In genomic region chr15:20261321-20262280, GRCh38 we compare ENCODE assay signal across 8 cellular contexts.
DNase-seq lines count a peak whose midpoint lies in the region; ATAC-seq and TF ChIP-seq lines count a peak whose summit lies in the region.
"Not testable (repeated sequence)": the region's sequence is repeated elsewhere in the genome, so short reads cannot be mapped to it uniquely, and the experiment has no call there.

No MANE protein-coding gene starts in this region.

- intact Hi-C loops in body of pancreas (cut with DNase I); left cardiac atrium (cut with DNase I); lower lobe of right lung (cut with DNase I): not testable (repeated sequence)

- DNase-seq in Daoy (ENCODE audit: low read depth), result peak; percentile 45
- peak; percentile 34 for DNase-seq in NCI-H226
- peak in 1 of 4 donors; percentile 41 for DNase-seq in body of pancreas
- DNase-seq in left cardiac atrium; lower lobe of right lung; stimulated activated effector memory CD8-positive, alpha-beta T cell treated with anti-CD3 and anti-CD28 coated beads, Interleukin-12 subunit alpha, Interleukin-12 subunit beta, amount 100 ng/mL, for 72 hours (ENCODE audit: low spot score in 2 of 2): not testable (repeated sequence)
- peak; percentile 96 for DNase-seq in kidney tubule cell (ENCODE audit: low spot score)

- ATAC-seq in body of pancreas, result peak; percentile 78
- ATAC-seq in esophagus mucosa, result peak; percentile 19
- peak; percentile 18 to 27 for ATAC-seq in left cardiac atrium
- ATAC-seq in lower lobe of right lung, result peak; percentile 15 to 38
- peak; percentile 16 for ATAC-seq in stimulated activated effector memory CD8-positive, alpha-beta T cell treated with anti-CD3 and anti-CD28 coated beads, Interleukin-12 subunit alpha, Interleukin-12 subunit beta, amount 100 ng/mL, for 72 hours

- peak overlapping the region in 2 of 4 donors; percentile 34 to 40 for H3K27ac ChIP-seq in body of pancreas
- not testable (repeated sequence) for H3K27ac ChIP-seq in lower lobe of right lung

- H3K27ac Mint-ChIP-seq in stimulated activated effector memory CD8-positive, alpha-beta T cell treated with anti-CD3 and anti-CD28 coated beads, Interleukin-12 subunit alpha, Interleukin-12 subunit beta, amount 100 ng/mL, for 72 hours, result not testable (repeated sequence)

- not testable (repeated sequence) for H3K4me3 ChIP-seq in body of pancreas, lower lobe of right lung

- not testable (repeated sequence) for H3K4me1 Mint-ChIP-seq in stimulated activated effector memory CD8-positive, alpha-beta T cell treated with anti-CD3 and anti-CD28 coated beads, Interleukin-12 subunit alpha, Interleukin-12 subunit beta, amount 100 ng/mL, for 72 hours

- H3K36me3 Mint-ChIP-seq in stimulated activated effector memory CD8-positive, alpha-beta T cell treated with anti-CD3 and anti-CD28 coated beads, Interleukin-12 subunit alpha, Interleukin-12 subunit beta, amount 100 ng/mL, for 72 hours, result not testable (repeated sequence)

- not testable (repeated sequence) for H3K4me1 ChIP-seq in body of pancreas, lower lobe of right lung

- not testable (repeated sequence) for TF ChIP-seq CTCF in body of pancreas (IDR thresholded peaks at IDR 0.05); lower lobe of right lung (IDR thresholded peaks at IDR 0.05)

- WGBS in body of pancreas, 2 donors, result 47 to 62% methylated on average over 16 of the region's 16 CpGs

- H3K27me3 ChIP-seq in body of pancreas; lower lobe of right lung (ENCODE audit: low read depth): not testable (repeated sequence)

- not testable (repeated sequence) for H3K9me3 Mint-ChIP-seq in stimulated activated effector memory CD8-positive, alpha-beta T cell treated with anti-CD3 and anti-CD28 coated beads, Interleukin-12 subunit alpha, Interleukin-12 subunit beta, amount 100 ng/mL, for 72 hours

- H3K4me3 Mint-ChIP-seq in stimulated activated effector memory CD8-positive, alpha-beta T cell treated with anti-CD3 and anti-CD28 coated beads, Interleukin-12 subunit alpha, Interleukin-12 subunit beta, amount 100 ng/mL, for 72 hours, result not testable (repeated sequence)

- peak in 2 of 3 donors; percentile 22 to 32 for TF ChIP-seq POLR2A in body of pancreas (IDR thresholded peaks at IDR 0.05)

- H3K9me3 ChIP-seq in body of pancreas, lower lobe of right lung: not testable (repeated sequence)

- not testable (repeated sequence) for H3K36me3 ChIP-seq in body of pancreas (replicated peaks in 1 of 2; ENCODE audit: insufficient read depth in 1 of 2, low read depth in 2 of 2); lower lobe of right lung

Comparison
In these comparisons a context has a peak if more than half of its experiments do, and no peak if none do; other contexts are left out.
1. ATAC-seq: peak in every context shown above with its lines; median percentile 78 in body of pancreas; 26 in lower lobe of right lung; 22 in left cardiac atrium; 19 in esophagus mucosa; 16 in stimulated activated effector memory CD8-positive, alpha-beta T cell treated with anti-CD3 and anti-CD28 coated beads, Interleukin-12 subunit alpha, Interleukin-12 subunit beta, amount 100 ng/mL, for 72 hours.